In genomic region chr6:108916026-108916689, GRCh38 we compare ENCODE assay signal across 21 cellular contexts.
"Had no signal": no experiment of that assay in that cellular context is flagged by ENCODE, and none has a peak within 500 bp of the region (broad histone marks: within the 10 kb centered on the region; RNA-seq: fewer than 3 reads in every experiment).

No MANE protein-coding gene starts in this region.

- DNase-seq: activated CD4-positive, alpha-beta T cell treated with anti-CD3 and anti-CD28 coated beads for 48 hours; activated effector memory CD4-positive, alpha-beta T cell treated with Interleukin-2 at 50 U/mL for 16 hours; activated naive CD4-positive, alpha-beta T cell treated with Interleukin-2 at 50 U/mL for 16 hours; activated T-cell treated with anti-CD3 and anti-CD28 coated beads, Interleukin-2, amount 50 U/mL, for 1 hour; amygdala; central memory CD4-positive, alpha-beta T cell; esophagus squamous epithelium; islet precursor cell; left ventricle myocardium inferior; mesendoderm; stimulated activated CD4-positive, alpha-beta T cell treated with anti-CD3 and anti-CD28 coated beads, Interleukin-15, amount 100 ng/mL, for 24 hours; stimulated activated CD4-positive, alpha-beta T cell treated with anti-CD3 and anti-CD28 coated beads, Interleukin-2, amount 100 ng/mL, for 24 hours; stimulated activated naive CD4-positive, alpha-beta T cell treated with Interleukin-2 at 50 U/mL for 16 hours; thyroid gland; upper lobe of left lung had no signal

- H3K36me3 ChIP-seq: esophagus squamous epithelium, left ventricle myocardium inferior, right atrium auricular region, thyroid gland, upper lobe of left lung, vagina had no signal

- H3K27ac ChIP-seq: esophagus squamous epithelium, left ventricle myocardium inferior, right atrium auricular region, SK-N-MC, thyroid gland, upper lobe of left lung, vagina, VCaP had no signal

- H3K4me3 ChIP-seq: esophagus squamous epithelium, left ventricle myocardium inferior, lung, right atrium auricular region, SK-N-MC, thyroid gland, upper lobe of left lung, vagina had no signal

- H3K9me3 ChIP-seq: esophagus squamous epithelium, left ventricle myocardium inferior, right atrium auricular region, thyroid gland, upper lobe of left lung, vagina had no signal

- H3K27ac Mint-ChIP-seq: natural killer cell treated with Interleukin-12 subunit alpha and Interleukin-12 subunit beta and Interleukin-15 and Interleukin-18, amount 100 ng/mL, for 72 hours had no signal

- H3K9me3 Mint-ChIP-seq: natural killer cell treated with Interleukin-12 subunit alpha and Interleukin-12 subunit beta and Interleukin-15 and Interleukin-18, amount 100 ng/mL, for 72 hours had no signal

- H3K27me3 ChIP-seq: esophagus squamous epithelium, right atrium auricular region, thyroid gland, upper lobe of left lung, vagina had no signal

- H3K4me3 Mint-ChIP-seq: natural killer cell treated with Interleukin-12 subunit alpha and Interleukin-12 subunit beta and Interleukin-15 and Interleukin-18, amount 100 ng/mL, for 72 hours had no signal

- H3K36me3 Mint-ChIP-seq: natural killer cell treated with Interleukin-12 subunit alpha and Interleukin-12 subunit beta and Interleukin-15 and Interleukin-18, amount 100 ng/mL, for 72 hours had no signal
